Comparison of ENCODE assay signal across 14 cellular contexts in the genomic region with DNA sequence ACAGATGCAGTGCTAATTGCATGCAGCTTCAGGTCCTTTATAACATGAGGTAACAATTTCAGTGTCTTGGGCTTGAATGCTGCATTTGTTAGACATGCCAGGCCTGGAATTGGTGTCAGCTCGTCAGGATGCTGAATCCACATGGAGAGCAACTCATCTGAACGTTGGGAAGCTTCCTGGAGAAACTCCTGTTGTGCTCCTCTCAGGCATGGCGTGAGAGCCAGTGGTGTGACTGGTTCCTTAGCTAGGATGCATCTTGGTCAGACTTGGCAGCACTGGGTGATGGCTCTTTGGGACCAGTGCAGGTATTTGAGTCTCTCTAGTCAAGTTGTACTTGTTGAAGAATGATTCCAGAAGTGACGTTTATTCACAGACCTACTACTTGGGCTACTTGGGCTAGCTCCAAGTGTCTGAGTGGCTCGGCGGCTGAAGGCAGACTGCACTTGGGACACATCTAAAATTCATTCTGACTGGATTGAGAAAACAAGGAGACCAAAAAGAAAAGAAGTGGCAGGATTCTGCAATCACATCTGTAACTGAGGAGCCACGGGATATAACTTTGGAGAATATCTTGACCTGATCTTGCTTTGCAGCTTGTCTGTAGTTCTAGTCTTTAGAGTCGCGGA.
DNase-seq lines count a peak whose midpoint lies in the region; ATAC-seq and TF ChIP-seq lines count a peak whose summit lies in the region.
"Had no signal": no experiment of that assay in that cellular context is flagged by ENCODE, and none has a peak within 500 bp of the region (broad histone marks: within the 10 kb centered on the region; RNA-seq: fewer than 3 reads in every experiment).

No MANE protein-coding gene starts in this region.

- POLR2A ChIA-PET in CD8-positive, alpha-beta T cell (lab: Charles Lee), result interaction anchor here (0.6 kb wide), 1 partner anchor 489 kb away, joined by 3 read pairs; no protein-coding TSS in a partner anchor

- H3K27ac ChIP-seq in endodermal cell (ENCODE audit: low read depth, low read length), result no peak overlapping the region
- no peak overlapping the region for H3K27ac ChIP-seq in CD8-positive, alpha-beta T cell (ENCODE audit: low read depth, low read length)
- H3K27ac ChIP-seq: BLaER1 had no signal

- no peak overlapping the region for H3K4me3 ChIP-seq in endodermal cell (ENCODE audit: low read length)
- H3K4me3 ChIP-seq in CD8-positive, alpha-beta T cell (ENCODE audit: low read depth, low read length), result no peak overlapping the region
- H3K4me3 ChIP-seq: BLaER1, HAP-1 had no signal

- in situ Hi-C loops in G401 (cut with HindIII; ENCODE audit: low sequenced_read_pairs), result no loop called here

- no peak overlapping the region for H3K4me3 Mint-ChIP-seq in endodermal cell
- no peak overlapping the region for H3K4me3 Mint-ChIP-seq in CD8-positive, alpha-beta T cell

- DNase-seq in AG08395 (ENCODE audit: low spot score), result peak; percentile 14
- peak; percentile 8 for DNase-seq in G401 (ENCODE audit: low spot score)
- DNase-seq in endodermal cell, result peak; percentile 58
- no peak for DNase-seq in sciatic nerve (ENCODE audit: low spot score)
- no peak for DNase-seq in NCI-H187 treated with DMSO at 0.1 percent for 48 hours (lab: John Stamatoyannopoulos, UW)
- DNase-seq in posterior vena cava (ENCODE audit: low spot score), result no peak
- no peak for DNase-seq in CD8-positive, alpha-beta T cell
- DNase-seq: AML-193, Calu3, DMS153, DND-41, GOT3 had no signal

- H3K9me3 Mint-ChIP-seq in endodermal cell, result no peaks in the 10 kb centered on the region
- no peaks in the 10 kb centered on the region for H3K9me3 Mint-ChIP-seq in CD8-positive, alpha-beta T cell

- H3K4me1 Mint-ChIP-seq in endodermal cell, result peaks cover 23% of the 10 kb centered on the region
- peaks cover 24% of the 10 kb centered on the region for H3K4me1 Mint-ChIP-seq in CD8-positive, alpha-beta T cell (ENCODE audit: low read depth)

- no peaks in the 10 kb centered on the region for H3K36me3 Mint-ChIP-seq in endodermal cell (ENCODE audit: low read depth)
- no peaks in the 10 kb centered on the region for H3K36me3 Mint-ChIP-seq in CD8-positive, alpha-beta T cell

- TF ChIP-seq CTCF in endodermal cell (conservative IDR thresholded peaks at IDR 0.05), result no peak
- TF ChIP-seq CTCF in CD8-positive, alpha-beta T cell (IDR thresholded peaks at IDR 0.05), result no peak

- H3K4me1 ChIP-seq in endodermal cell (ENCODE audit: control insufficient read depth, insufficient read depth, low read length), result peaks cover 5% of the 10 kb centered on the region
- H3K4me1 ChIP-seq in CD8-positive, alpha-beta T cell (ENCODE audit: insufficient read depth, low read length), result peaks cover 12% of the 10 kb centered on the region
- H3K4me1 ChIP-seq: BLaER1, HAP-1 had no signal

- no peaks in the 10 kb centered on the region for H3K27me3 Mint-ChIP-seq in endodermal cell (ENCODE audit: insufficient read depth)
- peaks cover 3% of the 10 kb centered on the region for H3K27me3 Mint-ChIP-seq in CD8-positive, alpha-beta T cell (ENCODE audit: low read depth)

- ATAC-seq in sciatic nerve, result peak; percentile 25
- ATAC-seq in CD8-positive, alpha-beta T cell, result no peak

- H3K9ac ChIP-seq in endodermal cell (ENCODE audit: extremely low read depth, low read length, poor library complexity, severe bottlenecking), result no peak overlapping the region
- H3K9ac ChIP-seq: BLaER1 had no signal

- intact Hi-C loops in sciatic nerve (cut with DNase I), result no loop called here
- intact Hi-C loops in posterior vena cava (cut with DNase I), result loop anchor here in 1 of 2 donors (10.0 kb wide), 1 partner anchor 302 kb away; no protein-coding TSS in a partner anchor
- intact Hi-C loops in CD8-positive, alpha-beta T cell (cut with DNase I, micrococcal nuclease), result no loop called here

- H3K9me3 ChIP-seq in endodermal cell (ENCODE audit: control insufficient read depth, low read length), result no peaks in the 10 kb centered on the region
- no peaks in the 10 kb centered on the region for H3K9me3 ChIP-seq in CD8-positive, alpha-beta T cell (ENCODE audit: low read length)
- H3K9me3 ChIP-seq: BLaER1, HAP-1 had no signal

- no peak overlapping the region for H3K27ac Mint-ChIP-seq in endodermal cell
- H3K27ac Mint-ChIP-seq in CD8-positive, alpha-beta T cell, result no peak overlapping the region

- 84 to 86% methylated on average over 8 to 9 of the region's 9 CpGs for WGBS in endodermal cell (ENCODE audit: insufficient coverage in 1 of 2, insufficient read length in 1 of 2), 2 experiments

- no peaks in the 10 kb centered on the region for H3K27me3 ChIP-seq in endodermal cell (ENCODE audit: control insufficient read depth, insufficient read depth, low read length, poor library complexity, severe bottlenecking)
- no peaks in the 10 kb centered on the region for H3K27me3 ChIP-seq in CD8-positive, alpha-beta T cell (ENCODE audit: insufficient read depth, low read length)
- H3K27me3 ChIP-seq: BLaER1 had no signal

- H3K36me3 ChIP-seq in endodermal cell (ENCODE audit: control insufficient read depth, insufficient read depth, low read length), result no peaks in the 10 kb centered on the region
- no peaks in the 10 kb centered on the region for H3K36me3 ChIP-seq in CD8-positive, alpha-beta T cell (ENCODE audit: insufficient read depth, low read length)
- H3K36me3 ChIP-seq: BLaER1, HAP-1 had no signal

- CTCF ChIA-PET in CD8-positive, alpha-beta T cell (lab: Charles Lee), result interaction anchor here (1.2 to 1.3 kb wide), 3 partner anchors 8 to 312 kb away, joined by 3 to 4 read pairs (median 3); no protein-coding TSS in a partner anchor

Comparison
In these comparisons a context has a peak if more than half of its experiments do, and no peak if none do; other contexts are left out.
1. DNase-seq: peak in AG08395 (single experiment), G401 (single experiment) and endodermal cell (single experiment); none in sciatic nerve (single experiment), NCI-H187 treated with DMSO at 0.1 percent for 48 hours (single experiment), posterior vena cava (single experiment) and CD8-positive, alpha-beta T cell (0 of 7).